1 cellular context compared by ENCODE assay signal in genomic region chr5:159341914-159342313, GRCh38.
TF ChIP-seq lines count a peak whose summit lies in the region.

No MANE protein-coding gene starts in this region.

TF ChIP-seq in SK-N-SH, 30 proteins besides CTCF, POLR2A, EP300 and RAD21 (continued from another document):
- TF ChIP-seq ZBTB33 (IDR thresholded peaks at IDR 0.05; ENCODE audit: borderline replicate concordance, low read depth): peak; percentile 80; the same call in 1 of the 2 replicates
- TF ChIP-seq IRF3 (IDR thresholded peaks at IDR 0.05; ENCODE audit: low read depth, low read length): no peak
- TF ChIP-seq POLR2AphosphoS5 (IDR thresholded peaks at IDR 0.05; ENCODE audit: low read depth, low read length): peak; percentile 39; the same call in 1 of the 2 replicates
- no peak; the same call in 1 of the 2 replicates for TF ChIP-seq SIN3A (IDR thresholded peaks at IDR 0.05; ENCODE audit: borderline replicate concordance, low read depth, low read length)
- no peak for TF ChIP-seq TAF1 (IDR thresholded peaks at IDR 0.05; ENCODE audit: borderline replicate concordance, low read depth, low read length)
- no peak; the same call in 1 of the 2 replicates for TF ChIP-seq YY1 (IDR thresholded peaks at IDR 0.05; ENCODE audit: low read depth)
- TF ChIP-seq CHD2 (IDR thresholded peaks at IDR 0.05; ENCODE audit: low read length, partially characterized antibody): peak; percentile 28
- peak; percentile 81 for TF ChIP-seq TEAD4 (IDR thresholded peaks at IDR 0.05; ENCODE audit: borderline replicate concordance, insufficient read depth)
- TF ChIP-seq SMC3 (IDR thresholded peaks at IDR 0.05; ENCODE audit: low read depth, low read length): no peak
- no peak for TF ChIP-seq USF2 (IDR thresholded peaks at IDR 0.05; ENCODE audit: borderline replicate concordance, low read depth, low read length)
- TF ChIP-seq RCOR1 (IDR thresholded peaks at IDR 0.05; ENCODE audit: low read length): peak; percentile 82
- TF ChIP-seq GATA2 (CRISPR knock-in tag; IDR thresholded peaks at IDR 0.05): peak; percentile 90
- TF ChIP-seq ELF1 (IDR thresholded peaks at IDR 0.05): 0 out of 2 replicates have a peak, but pooled peaks have one; percentile 19
- no peak for TF ChIP-seq GABPA (IDR thresholded peaks at IDR 0.05; ENCODE audit: low read depth)
- TF ChIP-seq MXI1 (IDR thresholded peaks at IDR 0.05; ENCODE audit: low read depth, low read length): no peak
- peak; percentile 79 for TF ChIP-seq USF1 (IDR thresholded peaks at IDR 0.05; ENCODE audit: borderline replicate concordance, low read depth)
